ENCODE assay signal across 22 cellular contexts in the genomic region with DNA sequence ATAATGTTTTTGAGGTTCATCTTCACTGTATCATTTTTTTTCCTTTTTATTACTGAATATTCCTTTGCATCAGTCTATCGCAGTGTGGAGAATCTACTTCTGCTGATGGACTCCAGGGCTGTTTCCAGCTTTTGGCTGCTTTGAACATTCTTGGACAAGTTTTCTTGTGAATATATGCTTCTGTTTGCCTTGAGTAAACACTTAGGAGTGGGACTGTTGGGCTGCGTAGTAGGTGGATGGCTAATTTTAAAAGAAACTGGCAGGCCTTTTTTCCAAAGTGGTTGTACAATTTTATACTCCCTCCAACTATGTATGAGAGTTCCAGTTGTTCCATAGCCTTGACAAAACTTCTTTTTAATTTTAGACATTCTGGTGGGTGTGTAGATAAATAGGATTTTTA.
"Had no signal": no experiment of that assay in that cellular context is flagged by ENCODE, and none has a peak within 500 bp of the region (broad histone marks: within the 10 kb centered on the region; RNA-seq: fewer than 3 reads in every experiment).

No MANE protein-coding gene starts in this region.

- H3K27me3 ChIP-seq: colonic mucosa, gastrocnemius medialis, neural progenitor cell, right atrium auricular region, stomach, uterus had no signal

- H3K9ac ChIP-seq: neural progenitor cell had no signal

- H3K4me1 ChIP-seq: colonic mucosa, gastrocnemius medialis, neural progenitor cell, prostate gland, right atrium auricular region, uterus had no signal

- ATAC-seq: esophagus mucosa; gastrocnemius medialis; naive thymus-derived CD4-positive, alpha-beta T cell; stimulated activated effector memory CD8-positive, alpha-beta T cell treated with anti-CD3 and anti-CD28 coated beads, Interleukin-12 subunit alpha, Interleukin-12 subunit beta, amount 100 ng/mL, for 72 hours had no signal

- H3K9me3 ChIP-seq: colonic mucosa, gastrocnemius medialis, prostate gland, right atrium auricular region, stomach, uterus had no signal

- H3K27ac ChIP-seq: colonic mucosa, epithelial cell of prostate, gastrocnemius medialis, neural progenitor cell, prostate gland, right atrium auricular region had no signal

- DNase-seq: colonic mucosa; effector CD8-positive, alpha-beta T cell; endodermal cell; gastrocnemius medialis; head of caudate nucleus; mesendoderm; midbrain; naive thymus-derived CD4-positive, alpha-beta T cell; stimulated activated CD4-positive, alpha-beta T cell treated with anti-CD3 and anti-CD28 coated beads, Interleukin-12 subunit alpha, Interleukin-12 subunit beta, amount 100 ng/mL, for 4 hours; stimulated activated CD4-positive, alpha-beta T cell treated with anti-CD3 and anti-CD28 coated beads, Interleukin-1b, Interleukin-23, amount 100 ng/mL, for 48 hours; stimulated activated CD4-positive, alpha-beta T cell treated with anti-CD3 and anti-CD28 coated beads, Interleukin-4, amount 100 ng/mL, for 24 hours; stimulated activated naive CD4-positive, alpha-beta T cell treated with Interleukin-2 at 50 U/mL for 16 hours; stomach; uterus had no signal

- H3K36me3 ChIP-seq: colonic mucosa, gastrocnemius medialis, neural progenitor cell, prostate gland, right atrium auricular region, stomach, uterus had no signal

- FAIRE-seq: keratinocyte had no signal

- H3K4me3 ChIP-seq: colonic mucosa, gastrocnemius medialis, neural progenitor cell, prostate gland, right atrium auricular region, smooth muscle cell, stomach, uterus had no signal
